In genomic region chr3:85164446-85164845, GRCh38 we compare ENCODE assay signal across 17 cellular contexts.
DNase-seq lines count a peak whose midpoint lies in the region; ATAC-seq and TF ChIP-seq lines count a peak whose summit lies in the region.
"Had no signal": no experiment of that assay in that cellular context is flagged by ENCODE, and none has a peak within 500 bp of the region (broad histone marks: within the 10 kb centered on the region; RNA-seq: fewer than 3 reads in every experiment).

No MANE protein-coding gene starts in this region.

- H3K9me2 ChIP-seq in GM23338 (ENCODE audit: insufficient read depth), result no peaks in the 10 kb centered on the region

- H3K36me3 ChIP-seq in GM23338 (ENCODE audit: insufficient read depth) (no peaks in the 10 kb centered on the region), neural progenitor cell (no peaks in the 10 kb centered on the region)

- H3K4me2 ChIP-seq in GM23338, result no peak overlapping the region
- peak overlapping the region; percentile 40 for H3K4me2 ChIP-seq in neural progenitor cell

- H3K4me3 ChIP-seq in GM23338 (no peak overlapping the region), neural progenitor cell (no peak overlapping the region)

- H3K27ac ChIP-seq in GM23338 (ENCODE audit: low read depth), result peak overlapping the region; percentile 1; the same call in 1 of the 2 replicates
- H3K27ac ChIP-seq in foreskin keratinocyte, result peak overlapping the region; percentile 21
- H3K27ac ChIP-seq in neural progenitor cell, result no peak overlapping the region
- H3K27ac ChIP-seq: C4-2B had no signal

- no peaks in the 10 kb centered on the region for H3K36me3 Mint-ChIP-seq in GM23338 (ENCODE audit: low read depth)
- H3K36me3 Mint-ChIP-seq in WTC11, result no peaks in the 10 kb centered on the region
- H3K36me3 Mint-ChIP-seq in neural progenitor cell, result no peaks in the 10 kb centered on the region

- DNase-seq in GM23338 (ENCODE audit: low spot score) (peak; percentile 11), WTC11 (ENCODE audit: low spot score) (no peak), foreskin keratinocyte (peak; percentile 72 to 80), neural progenitor cell (ENCODE audit: low spot score) (peak; percentile 45), COLO829 (ENCODE audit: low spot score) (no peak)
- no peak for DNase-seq in activated CD8-positive, alpha-beta memory T cell treated with anti-CD3 and anti-CD28 coated beads for 24 hours
- DNase-seq: DMS53, KG1, NCI-H2081 treated with DMSO at 0.1 percent for 48 hours, NCI-H226, NCI-H69, SHP77 treated with DMSO at 0.1 percent for 48 hours had no signal

- no peaks in the 10 kb centered on the region for H3K27me3 ChIP-seq in GM23338 (ENCODE audit: insufficient read depth)
- no peaks in the 10 kb centered on the region for H3K27me3 ChIP-seq in foreskin keratinocyte
- H3K27me3 ChIP-seq in neural progenitor cell, result no peaks in the 10 kb centered on the region

- H3K79me2 ChIP-seq in GM23338 (replicated peaks; ENCODE audit: insufficient read depth) (no peaks in the 10 kb centered on the region), neural progenitor cell (ENCODE audit: low read depth) (no peaks in the 10 kb centered on the region)

- H3K4me3 Mint-ChIP-seq in GM23338, result no peak overlapping the region
- no peak overlapping the region for H3K4me3 Mint-ChIP-seq in WTC11
- no peak overlapping the region for H3K4me3 Mint-ChIP-seq in neural progenitor cell

- no peaks in the 10 kb centered on the region for H3K9me3 ChIP-seq in neural progenitor cell (ENCODE audit: low read depth)

- H3K9me3 Mint-ChIP-seq in GM23338, result no peaks in the 10 kb centered on the region
- no peaks in the 10 kb centered on the region for H3K9me3 Mint-ChIP-seq in WTC11
- no peaks in the 10 kb centered on the region for H3K9me3 Mint-ChIP-seq in neural progenitor cell

- H3K4me1 ChIP-seq in GM23338 (ENCODE audit: insufficient read depth) (no peaks in the 10 kb centered on the region), foreskin keratinocyte (peaks cover 32% of the 10 kb centered on the region), neural progenitor cell (peaks cover 7% of the 10 kb centered on the region)

- no peaks in the 10 kb centered on the region for H3K27me3 Mint-ChIP-seq in GM23338 (ENCODE audit: insufficient read depth, low read depth, poor library complexity)
- H3K27me3 Mint-ChIP-seq in WTC11 (ENCODE audit: low read depth), result no peaks in the 10 kb centered on the region
- H3K27me3 Mint-ChIP-seq in neural progenitor cell (ENCODE audit: insufficient read depth, low read depth), result no peaks in the 10 kb centered on the region

- H3F3A ChIP-seq in GM23338 (replicated peaks; ENCODE audit: low read depth), result no peaks in the 10 kb centered on the region
- H3F3A ChIP-seq in neural progenitor cell (ENCODE audit: low read depth), result no peaks in the 10 kb centered on the region

- H3K4me1 Mint-ChIP-seq in GM23338 (peaks cover 10% of the 10 kb centered on the region), WTC11 (peaks cover 5% of the 10 kb centered on the region), neural progenitor cell (peaks cover 5% of the 10 kb centered on the region)

- H2AFZ ChIP-seq in GM23338, result no peak overlapping the region
- peak overlapping the region; percentile 65 for H2AFZ ChIP-seq in neural progenitor cell (replicated peaks)

- ATAC-seq in GM23338, result no peak
- no peak for ATAC-seq in WTC11
- no peak for ATAC-seq in foreskin keratinocyte
- ATAC-seq in HG03378 (IDR thresholded peaks at IDR 0.05; ENCODE audit: unreplicated experiment), result no peak
- ATAC-seq: HCT116, HepG2, SK-N-SH treated with all-trans-retinoic acid at 6 μM for 48 hours had no signal

- no peaks in the 10 kb centered on the region for H4K20me1 ChIP-seq in GM23338 (replicated peaks; ENCODE audit: insufficient read depth)
- no peaks in the 10 kb centered on the region for H4K20me1 ChIP-seq in neural progenitor cell (ENCODE audit: low read depth)

- CTCF ChIA-PET in WTC11 (lab: Charles Lee), result no interaction called here

- POLR2A ChIA-PET in WTC11 (lab: Charles Lee), result no interaction called here

- H3K27ac Mint-ChIP-seq in GM23338, result peak overlapping the region; percentile 86
- peak overlapping the region; percentile 90 for H3K27ac Mint-ChIP-seq in WTC11
- no peak overlapping the region for H3K27ac Mint-ChIP-seq in neural progenitor cell

- no peak overlapping the region for H3K9ac ChIP-seq in neural progenitor cell

- TF ChIP-seq CTCF in GM23338 (conservative IDR thresholded peaks at IDR 0.05; ENCODE audit: low read depth in 2 of 2) (no peak), WTC11 (IDR thresholded peaks at IDR 0.05) (no peak), foreskin keratinocyte (conservative IDR thresholded peaks at IDR 0.05) (no peak), neural progenitor cell (IDR thresholded peaks at IDR 0.05) (no peak)

TF ChIP-seq in GM23338, 12 proteins besides CTCF, POLR2A, EP300 and RAD21 (continues in another document):
- TF ChIP-seq NANOG (IDR thresholded peaks at IDR 0.05; ENCODE audit: borderline replicate concordance), result no peak
- no peak for TF ChIP-seq REST (IDR thresholded peaks at IDR 0.05; ENCODE audit: unreplicated experiment)
- no peak for TF ChIP-seq ETS1 (IDR thresholded peaks at IDR 0.05)
- no peak for TF ChIP-seq JUNB (IDR thresholded peaks at IDR 0.05; ENCODE audit: unreplicated experiment)

TF ChIP-seq in WTC11, 78 proteins besides CTCF, POLR2A, EP300 and RAD21:
- TF ChIP-seq E2F1 (CRISPR knock-in tag; IDR thresholded peaks at IDR 0.05) (no peak), E2F4 (CRISPR knock-in tag; IDR thresholded peaks at IDR 0.05; ENCODE audit: borderline replicate concordance, low read depth) (no peak), ATF2 (CRISPR knock-in tag; IDR thresholded peaks at IDR 0.05; ENCODE audit: borderline replicate concordance, low read depth) (no peak), FOXK1 (CRISPR knock-in tag; IDR thresholded peaks at IDR 0.05) (no peak), SMAD3 (CRISPR knock-in tag; IDR thresholded peaks at IDR 0.05; ENCODE audit: borderline replicate concordance) (no peak), TEAD1 (CRISPR knock-in tag; IDR thresholded peaks at IDR 0.05) (no peak), NFE2L1 (CRISPR knock-in tag; IDR thresholded peaks at IDR 0.05) (no peak), ZNF232 (CRISPR knock-in tag; IDR thresholded peaks at IDR 0.05) (no peak), ATF3 (CRISPR knock-in tag; conservative IDR thresholded peaks at IDR 0.05) (no peak), MLX (CRISPR knock-in tag; IDR thresholded peaks at IDR 0.05) (no peak), ZNF423 (CRISPR knock-in tag; IDR thresholded peaks at IDR 0.05) (no peak)

Comparison
In these comparisons a context has a peak if more than half of its experiments do, and no peak if none do; other contexts are left out.
1. DNase-seq: peak in GM23338 (single experiment), foreskin keratinocyte (2 of 2) and neural progenitor cell (single experiment); none in WTC11 (single experiment), COLO829 (single experiment) and activated CD8-positive, alpha-beta memory T cell treated with anti-CD3 and anti-CD28 coated beads for 24 hours (single experiment).